In genomic region chr16:57539072-57539796, GRCh38 we compare ENCODE assay signal across 8 cellular contexts.
DNase-seq lines count a peak whose midpoint lies in the region; ATAC-seq and TF ChIP-seq lines count a peak whose summit lies in the region.

No MANE protein-coding gene starts in this region.

- no peaks in the 10 kb centered on the region for H3K9me3 Mint-ChIP-seq in activated naive CD4-positive, alpha-beta T cell treated with anti-CD3 and anti-CD28 coated beads, Interleukin-2, amount 10 ng/mL, durations not matched to agents 7 days and 5 days

- DNase-seq in GM10266 (ENCODE audit: extremely low spot score) (peak; percentile 65), cerebellar nuclear complex (lab: John Stamatoyannopoulos, UW) (no peak), NCI-H146 (lab: John Stamatoyannopoulos, UW) (no peak), nucleus accumbens (lab: John Stamatoyannopoulos, UW) (no peak)
- DNase-seq in activated naive CD4-positive, alpha-beta T cell treated with anti-CD3 and anti-CD28 coated beads, Interleukin-2, amount 10 ng/mL, durations not matched to agents 7 days and 5 days: peak; percentile 7
- DNase-seq in effector CD8-positive, alpha-beta T cell (lab: John Stamatoyannopoulos, UW): no peak

- TF ChIP-seq CTCF in GM10266 (IDR thresholded peaks at IDR 0.05; ENCODE audit: control insufficient read depth, insufficient read depth, low read depth, missing control alignments): no peak

- H3K27me3 Mint-ChIP-seq in activated naive CD4-positive, alpha-beta T cell treated with anti-CD3 and anti-CD28 coated beads, Interleukin-2, amount 10 ng/mL, durations not matched to agents 7 days and 5 days: no peaks in the 10 kb centered on the region

- H3K27ac Mint-ChIP-seq in activated naive CD4-positive, alpha-beta T cell treated with anti-CD3 and anti-CD28 coated beads, Interleukin-2, amount 10 ng/mL, durations not matched to agents 7 days and 5 days: peak overlapping the region; percentile 2

- H3K4me3 Mint-ChIP-seq in activated naive CD4-positive, alpha-beta T cell treated with anti-CD3 and anti-CD28 coated beads, Interleukin-2, amount 10 ng/mL, durations not matched to agents 7 days and 5 days: no peak overlapping the region

- ATAC-seq in GM19463 (IDR thresholded peaks at IDR 0.05; ENCODE audit: unreplicated experiment): peak; percentile 39
- ATAC-seq in HG03439 (IDR thresholded peaks at IDR 0.05; ENCODE audit: unreplicated experiment): peak; percentile 34

- CTCF ChIA-PET in activated naive CD4-positive, alpha-beta T cell treated with anti-CD3 and anti-CD28 coated beads, Interleukin-2, amount 10 ng/mL, durations not matched to agents 7 days and 5 days (lab: Charles Lee): interaction anchor here (2.0 kb wide), 1 partner anchor 120 kb away, joined by 7 read pairs; no protein-coding TSS in a partner anchor

- no peaks in the 10 kb centered on the region for H3K36me3 Mint-ChIP-seq in activated naive CD4-positive, alpha-beta T cell treated with anti-CD3 and anti-CD28 coated beads, Interleukin-2, amount 10 ng/mL, durations not matched to agents 7 days and 5 days

- H3K4me1 Mint-ChIP-seq in activated naive CD4-positive, alpha-beta T cell treated with anti-CD3 and anti-CD28 coated beads, Interleukin-2, amount 10 ng/mL, durations not matched to agents 7 days and 5 days: peaks cover 75% of the 10 kb centered on the region

Comparison
In these comparisons a context has a peak if more than half of its experiments do, and no peak if none do; other contexts are left out.
1. DNase-seq: peak in GM10266 (single experiment) and activated naive CD4-positive, alpha-beta T cell treated with anti-CD3 and anti-CD28 coated beads, Interleukin-2, amount 10 ng/mL, durations not matched to agents 7 days and 5 days (single experiment); none in effector CD8-positive, alpha-beta T cell (single experiment), cerebellar nuclear complex (0 of 2), NCI-H146 (single experiment) and nucleus accumbens (0 of 56).